31 cellular contexts compared by ENCODE assay signal in the genomic region with DNA sequence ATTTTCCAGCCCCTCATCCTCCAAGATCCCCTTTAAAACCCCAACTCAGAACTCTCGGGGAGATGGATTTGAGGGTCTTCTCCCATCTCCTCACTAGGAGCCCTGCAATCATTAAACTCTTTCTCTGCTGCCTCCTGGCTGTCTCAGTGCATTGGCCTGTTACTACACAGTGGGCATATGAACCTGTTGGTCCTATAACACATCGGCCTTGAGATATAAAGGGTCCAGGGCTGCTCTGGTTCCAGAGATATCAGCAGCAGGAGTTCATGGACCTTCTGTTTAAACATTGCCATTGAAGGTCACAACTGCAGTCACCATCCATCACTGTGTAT. TPM values are rescaled to one million over a fixed set of nuclear protein-coding genes. Genes with fewer than 3 reads are reported as not detected.
A peak's percentile ranks its signal among the peaks of the same experiment; 100 is the strongest.
DNase-seq lines count a peak whose midpoint lies in the region; ATAC-seq, FAIRE-seq and TF ChIP-seq lines count a peak whose summit lies in the region.
"Had no signal": no experiment of that assay in that cellular context is flagged by ENCODE, and none has a peak within 500 bp of the region (broad histone marks: within the 10 kb centered on the region; RNA-seq: fewer than 3 reads in every experiment).

No MANE protein-coding gene starts in this region.

- no peaks in the 10 kb centered on the region for H4K20me1 ChIP-seq in HepG2 (ENCODE audit: insufficient read depth, low read length)
- H4K20me1 ChIP-seq: BLaER1 had no signal

- H3K4me3 Mint-ChIP-seq in endodermal cell = no peak overlapping the region
- H3K4me3 Mint-ChIP-seq: CD14-positive monocyte; CD4-positive, alpha-beta memory T cell; CD4-positive, CD25-positive, alpha-beta regulatory T cell; CD8-positive, alpha-beta memory T cell had no signal

- POLR2A ChIA-PET in HepG2 (lab: Yijun Ruan, JAX) = no interaction called here

- H3K36me3 ChIP-seq in HepG2 (replicated peaks in 1 of 2; ENCODE audit: control insufficient read depth in 1 of 2, insufficient read depth in 2 of 2, low read length in 2 of 2) (no peaks in the 10 kb centered on the region), right lobe of liver (no peaks in the 10 kb centered on the region), adipocyte (ENCODE audit: control insufficient read depth, insufficient read depth, low read length, severe bottlenecking) (no peaks in the 10 kb centered on the region), endodermal cell (ENCODE audit: control insufficient read depth, insufficient read depth, low read length) (no peaks in the 10 kb centered on the region), skeletal muscle tissue (ENCODE audit: control insufficient read depth in 3 of 3, insufficient read depth in 3 of 3, low read length in 3 of 3) (no peaks in the 10 kb centered on the region)
- H3K36me3 ChIP-seq: BE2C, BLaER1 had no signal

- DNase-seq in HepG2 (ENCODE audit: low spot score) = no peak
- no peak for DNase-seq in right lobe of liver
- no peak for DNase-seq in adipocyte (ENCODE audit: low read depth)
- DNase-seq in endodermal cell = no peak
- DNase-seq in ACHN = no peak
- no peak for DNase-seq in Kasumi-1 (lab: John Stamatoyannopoulos, UW)
- no peak for DNase-seq in left cardiac atrium
- DNase-seq: BE2C; C1 segment of cervical spinal cord; CD4-positive, alpha-beta memory T cell; CD4-positive, CD25-positive, alpha-beta regulatory T cell; CD8-positive, alpha-beta memory T cell; COR-L47; DMS 273 treated with DMSO at 0.1 percent for 48 hours; DMS153; DMS53; DND-41; EL; GDM1 had no signal

- CTCF ChIA-PET in HepG2 (lab: Yijun Ruan, JAX; ENCODE audit: low intra/inter-chr PET ratio, low total read pairs) = no interaction called here

- H3K27me3 ChIP-seq in HepG2 (ENCODE audit: control insufficient read depth in 1 of 2, insufficient read depth in 2 of 2, low read length in 2 of 2) (peaks cover 0 to 8% of the 10 kb centered on the region in 2 experiments; a peak in 2 of 5 replicates), right lobe of liver (no peaks in the 10 kb centered on the region), adipocyte (replicated peaks; ENCODE audit: control insufficient read depth, insufficient read depth, low read length) (peaks cover 9% of the 10 kb centered on the region), endodermal cell (ENCODE audit: control insufficient read depth, insufficient read depth, low read length, poor library complexity, severe bottlenecking) (no peaks in the 10 kb centered on the region), skeletal muscle tissue (ENCODE audit: control insufficient read depth in 3 of 3, insufficient read depth in 3 of 3, low read length in 3 of 3) (no peaks in the 10 kb centered on the region)
- H3K27me3 ChIP-seq: BE2C, BLaER1 had no signal

- TF ChIP-seq EP300 in HepG2 (IDR thresholded peaks at IDR 0.05; ENCODE audit: low read depth in 2 of 2, low read length in 2 of 2) (no peak), HepG2 (CRISPR knock-in tag; IDR thresholded peaks at IDR 0.05; ENCODE audit: borderline replicate concordance) (no peak)

- ATAC-seq in HepG2 (no peak), right lobe of liver (no peak), left cardiac atrium (no peak)
- ATAC-seq: A549, GM12878 had no signal

- H3K9me3 Mint-ChIP-seq in endodermal cell = peaks cover 18% of the 10 kb centered on the region

- H3K4me1 ChIP-seq in HepG2 (ENCODE audit: insufficient read depth, low read length) (peaks cover 10% of the 10 kb centered on the region; the same call in 1 of the 2 replicates), right lobe of liver (no peaks in the 10 kb centered on the region), adipocyte (ENCODE audit: control insufficient read depth, insufficient read depth, low read length) (peaks cover 43% of the 10 kb centered on the region), endodermal cell (ENCODE audit: control insufficient read depth, insufficient read depth, low read length) (peaks cover 4% of the 10 kb centered on the region), skeletal muscle tissue (ENCODE audit: control insufficient read depth in 3 of 3, insufficient read depth in 3 of 3, low read length in 3 of 3) (peaks cover 17 to 41% (median 40%) of the 10 kb centered on the region in 3 donors)
- H3K4me1 ChIP-seq: A549, BE2C, BLaER1 had no signal

- BruUV-seq in HepG2 (replicated peaks; lab: Mats Ljungman, UMichigan) = no TSS peak

- TF ChIP-seq POLR2A in HepG2 (IDR thresholded peaks at IDR 0.05; ENCODE audit: insufficient read depth in 1 of 2, low read depth in 2 of 2, low read length in 2 of 2) (no peak), right lobe of liver (IDR thresholded peaks at IDR 0.05) (no peak)

- H2AFZ ChIP-seq in HepG2 (ENCODE audit: low read length) = no peak overlapping the region

- H3K4me3 ChIP-seq in HepG2 (replicated peaks in 1 of 3; ENCODE audit: insufficient read depth in 1 of 3, low read depth in 2 of 3, low read length in 3 of 3) = no peak overlapping the region
- no peak overlapping the region for H3K4me3 ChIP-seq in right lobe of liver
- H3K4me3 ChIP-seq in adipocyte (ENCODE audit: low read length) = peak overlapping the region; percentile 27
- H3K4me3 ChIP-seq in endodermal cell (ENCODE audit: low read length) = peak overlapping the region; percentile 56
- no peak overlapping the region for H3K4me3 ChIP-seq in skeletal muscle tissue (ENCODE audit: low read length in 3 of 3)
- H3K4me3 ChIP-seq: A549, BLaER1, GM12878 had no signal

- FAIRE-seq in HepG2 (lab: Jason Lieb, UNC) = no peak
- FAIRE-seq: A549, GM12878, GM12892, GM18507 had no signal

- no peaks in the 10 kb centered on the region for H3K79me2 ChIP-seq in HepG2 (ENCODE audit: insufficient read depth, low read length)

- WGBS in HepG2 (ENCODE audit: low lambda C conversion rate) = 13% methylated on average over 2 of the region's 2 CpGs
- 79% methylated on average over 2 of the region's 2 CpGs for WGBS in right lobe of liver (ENCODE audit: insufficient coverage, low coverage, low lambda C conversion rate, missing lambda C conversion rate)
- 92 to 95% methylated on average over 2 of the region's 2 CpGs for WGBS in endodermal cell (ENCODE audit: insufficient coverage in 1 of 2, insufficient read length in 1 of 2), 2 experiments

- peaks cover 12% of the 10 kb centered on the region for H3K4me1 Mint-ChIP-seq in endodermal cell
- H3K4me1 Mint-ChIP-seq: CD14-positive monocyte; CD4-positive, alpha-beta memory T cell; CD4-positive, CD25-positive, alpha-beta regulatory T cell; CD8-positive, alpha-beta memory T cell had no signal

- H3K9me3 ChIP-seq in HepG2 (ENCODE audit: low read length) = peaks cover 8% of the 10 kb centered on the region; the same call in 1 of the 2 replicates
- H3K9me3 ChIP-seq in right lobe of liver = no peaks in the 10 kb centered on the region
- peaks cover 11% of the 10 kb centered on the region for H3K9me3 ChIP-seq in adipocyte (ENCODE audit: control insufficient read depth, low read length)
- peaks cover 26% of the 10 kb centered on the region for H3K9me3 ChIP-seq in endodermal cell (ENCODE audit: control insufficient read depth, low read length)
- H3K9me3 ChIP-seq in skeletal muscle tissue (ENCODE audit: control insufficient read depth in 3 of 3, low read length in 3 of 3) = peaks cover 0 to 4% (median 0%) of the 10 kb centered on the region in 3 donors
- H3K9me3 ChIP-seq: A549, BLaER1 had no signal

- no peak for TF ChIP-seq RAD21 in HepG2 (CRISPR knock-in tag; IDR thresholded peaks at IDR 0.05)

- in situ Hi-C loops in HepG2 (cut with HindIII; ENCODE audit: extremely low pct_ligation_motif_present, low pct_unique_long_range_greater_than_20kb) = no loop called here
- in situ Hi-C loops in ACHN (cut with HindIII; ENCODE audit: low pct_ligation_motif_present, low pct_unique_long_range_greater_than_20kb, low sequenced_read_pairs) = no loop called here

- peaks cover 3% of the 10 kb centered on the region for H3K27me3 Mint-ChIP-seq in endodermal cell (ENCODE audit: insufficient read depth)

- intact Hi-C loops in HepG2 (cut with micrococcal nuclease; ENCODE audit: unreplicated experiment) (no loop called here), right lobe of liver (cut with DNase I) (no loop called here), left cardiac atrium (cut with DNase I) (no loop called here)

- H3K27ac Mint-ChIP-seq in endodermal cell = no peak overlapping the region
- H3K27ac Mint-ChIP-seq: CD14-positive monocyte; CD4-positive, alpha-beta memory T cell had no signal

- H3K9ac ChIP-seq in HepG2 (ENCODE audit: insufficient read depth, low read depth, low read length) = no peak overlapping the region
- no peak overlapping the region for H3K9ac ChIP-seq in adipocyte (ENCODE audit: low read length)
- H3K9ac ChIP-seq in endodermal cell (ENCODE audit: extremely low read depth, low read length, poor library complexity, severe bottlenecking) = no peak overlapping the region
- no peak overlapping the region for H3K9ac ChIP-seq in skeletal muscle tissue (ENCODE audit: low read depth in 1 of 3, low read length in 3 of 3)
- H3K9ac ChIP-seq: BLaER1 had no signal

- TF ChIP-seq CTCF in HepG2 (CRISPR knock-in tag; IDR thresholded peaks at IDR 0.05) (no peak), right lobe of liver (IDR thresholded peaks at IDR 0.05) (no peak), endodermal cell (conservative IDR thresholded peaks at IDR 0.05) (no peak)

- H3K27ac ChIP-seq in HepG2 (ENCODE audit: extremely low read length, insufficient read depth, low read length) (no peak overlapping the region), right lobe of liver (no peak overlapping the region), endodermal cell (ENCODE audit: low read depth, low read length) (no peak overlapping the region), skeletal muscle tissue (ENCODE audit: low read depth, low read length) (peak overlapping the region; percentile 82)
- H3K27ac ChIP-seq: 22Rv1, A549, BLaER1 had no signal

- H3K4me2 ChIP-seq in HepG2 (ENCODE audit: low read depth, low read length) = no peak overlapping the region
- H3K4me2 ChIP-seq: A549, BLaER1 had no signal

- no peaks in the 10 kb centered on the region for H3K36me3 Mint-ChIP-seq in endodermal cell (ENCODE audit: low read depth)
- H3K36me3 Mint-ChIP-seq: CD14-positive monocyte; CD4-positive, CD25-positive, alpha-beta regulatory T cell had no signal

RNA-seq across cellular contexts. Expression of gene METTL21C, which starts 3.8 kb away (rescaled TPM):
- not detected in 2 replicates for total RNA-seq in HepG2 (2016; rRNA removed; fragmentation: Illumina TruSeq; extraction: Trizol)
- not detected in 2 replicates for total RNA-seq in HepG2 (2016; cell fraction: cytosol; rRNA removed; fragmentation: Illumina TruSeq; extraction: Trizol; ENCODE audit: low read depth)
- total RNA-seq in HepG2 (2016; cell fraction: insoluble cytoplasmic fraction; rRNA removed; fragmentation: Illumina TruSeq; extraction: Trizol) = not detected in 2 replicates
- total RNA-seq in HepG2 (2016; cell fraction: membrane; rRNA removed; fragmentation: Illumina TruSeq; extraction: Trizol) = not detected in 2 replicates
- not detected in 2 replicates for total RNA-seq in HepG2 (2016; cell fraction: nucleus; rRNA removed; fragmentation: Illumina TruSeq; extraction: Trizol)
- not detected in 2 replicates for polyA plus RNA-seq in HepG2 (2011; rRNA removed)
- not detected in 2 replicates for polyA plus RNA-seq in HepG2 (2011; cell fraction: cytosol; rRNA removed)
- not detected in 2 replicates for polyA plus RNA-seq in HepG2 (2011; cell fraction: nucleus; rRNA removed)
- not detected in 2 replicates for polyA plus RNA-seq in HepG2 (2012)
- not detected in 2 replicates for polyA plus RNA-seq in HepG2 (2016; cell fraction: cytosol; fragmentation: Illumina TruSeq; extraction: Trizol; ENCODE audit: low read depth)
- not detected in 2 replicates for polyA plus RNA-seq in HepG2 (2016; cell fraction: insoluble cytoplasmic fraction; fragmentation: Illumina TruSeq; extraction: Trizol; ENCODE audit: low read depth)
- not detected in 2 replicates for polyA plus RNA-seq in HepG2 (2016; cell fraction: membrane; fragmentation: Illumina TruSeq; extraction: Trizol; ENCODE audit: low read depth)
- polyA plus RNA-seq in HepG2 (2016; cell fraction: nucleus; fragmentation: Illumina TruSeq; extraction: Trizol; ENCODE audit: insufficient read depth, low read depth) = not detected in 2 replicates
- polyA minus RNA-seq in HepG2 (2011; rRNA and poly(A)+ RNA removed; ENCODE audit: low replicate concordance) = not detected in 2 replicates
- polyA minus RNA-seq in HepG2 (2011; cell fraction: cytosol; rRNA and poly(A)+ RNA removed) = not detected in 2 replicates
- polyA minus RNA-seq in HepG2 (2011; cell fraction: nucleus; rRNA and poly(A)+ RNA removed) = not detected in 2 replicates
- not detected for total RNA-seq in right lobe of liver
- total RNA-seq in endodermal cell = not detected
- polyA plus RNA-seq in endodermal cell (2013, experiment 1 of 2) = not detected
- polyA plus RNA-seq in endodermal cell (2013, experiment 2 of 2) = not detected
- 29.7 TPM for total RNA-seq in skeletal muscle tissue
- not detected for total RNA-seq in left cardiac atrium
- total RNA-seq: A172; CD4-positive, alpha-beta memory T cell; CD4-positive, CD25-positive, alpha-beta regulatory T cell; CD8-positive, alpha-beta memory T cell; Daoy; G401 had no signal
- polyA plus RNA-seq: A549; AG04450; CD14-positive monocyte; CD4-positive, alpha-beta memory T cell; CD4-positive, CD25-positive, alpha-beta regulatory T cell; CD8-positive, alpha-beta memory T cell; GM12878 had no signal

Comparison
In these comparisons a context has a peak if more than half of its experiments do, and no peak if none do; other contexts are left out.
1. H3K4me3 ChIP-seq: peak in adipocyte (single experiment) and endodermal cell (single experiment); none in HepG2 (0 of 3), right lobe of liver (0 of 3) and skeletal muscle tissue (0 of 3).
2. RNA of gene METTL21C, which starts 3.8 kb away (total RNA-seq): 29.7 TPM in skeletal muscle tissue (single experiment); not detected in HepG2, not detected in right lobe of liver, not detected in endodermal cell and not detected in left cardiac atrium; every median in the first group is over 10 times any median in the second.